In genomic region chrX:101347859-101348451, GRCh38 we compare ENCODE assay signal across 8 cellular contexts. TPM values are rescaled to one million over a fixed set of nuclear protein-coding genes. Genes with fewer than 3 reads are reported as not detected.
A peak's percentile ranks its signal among the peaks of the same experiment; 100 is the strongest.
DNase-seq lines count a peak whose midpoint lies in the region; ATAC-seq and TF ChIP-seq lines count a peak whose summit lies in the region.

No MANE protein-coding gene starts in this region.

- no peak overlapping the region for H2BK20ac ChIP-seq in H9 (ENCODE audit: low read depth, low read length, poor library complexity, severe bottlenecking)

- TF ChIP-seq POLR2A in esophagus muscularis mucosa (IDR thresholded peaks at IDR 0.05; ENCODE audit: low read depth), result no peak

- no peak overlapping the region for H2BK5ac ChIP-seq in H9 (ENCODE audit: insufficient read length, low read length)

- no peak overlapping the region for H2AK5ac ChIP-seq in H9 (ENCODE audit: insufficient read length, low read length)

- H3K27me3 ChIP-seq in DOHH2 (ENCODE audit: control insufficient read depth, low read length) (no peaks in the 10 kb centered on the region), H9 (ENCODE audit: insufficient read depth, low read length) (no peaks in the 10 kb centered on the region), esophagus muscularis mucosa (no peaks in the 10 kb centered on the region)

- peaks cover 3% of the 10 kb centered on the region for H3K23me2 ChIP-seq in H9 (ENCODE audit: insufficient read length, low read depth, low read length, poor library complexity, severe bottlenecking)

- H3F3A ChIP-seq in DOHH2 (ENCODE audit: control insufficient read depth, insufficient read depth), result peaks cover 7% of the 10 kb centered on the region

- H3K9me3 Mint-ChIP-seq in H9, result peaks cover 57 to 61% of the 10 kb centered on the region in 2 experiments
- H3K9me3 Mint-ChIP-seq in natural killer cell, result no peaks in the 10 kb centered on the region

- no peak overlapping the region for H2AFZ ChIP-seq in H9 (ENCODE audit: low read length)

- TF ChIP-seq EP300 in esophagus muscularis mucosa (IDR thresholded peaks at IDR 0.05), result no peak

- H3K27ac ChIP-seq in DOHH2 (ENCODE audit: low read depth, low read length) (peak overlapping the region; percentile 62), H9 (ENCODE audit: insufficient read length, low read depth, low read length) (no peak overlapping the region), esophagus muscularis mucosa (replicated peaks in 1 of 4) (peak overlapping the region; percentile 82 to 89 (median 84))

- no peak overlapping the region for H3T11ph ChIP-seq in H9 (ENCODE audit: low read length)

- no peak overlapping the region for H3K56ac ChIP-seq in H9 (ENCODE audit: insufficient read length, low read depth, low read length)

- H3K4me1 ChIP-seq in DOHH2 (ENCODE audit: control insufficient read depth, low read length) (peaks cover 18% of the 10 kb centered on the region), H9 (ENCODE audit: insufficient read depth, low read length) (no peaks in the 10 kb centered on the region), esophagus muscularis mucosa (peaks cover 7 to 18% (median 16%) of the 10 kb centered on the region in 4 donors)

- H3K4ac ChIP-seq in H9 (ENCODE audit: low read depth, low read length), result no peak overlapping the region

- H3K79me2 ChIP-seq in DOHH2 (ENCODE audit: control insufficient read depth, low read length) (peaks cover 44% of the 10 kb centered on the region), H9 (ENCODE audit: insufficient read depth, low read length) (peaks cover 10% of the 10 kb centered on the region; the same call in 1 of the 2 replicates)

- intact Hi-C loops in esophagus muscularis mucosa (cut with DNase I), result no loop called here
- intact Hi-C loops in natural killer cell (cut with micrococcal nuclease), result loop anchor here (2.0 kb wide), 1 partner anchor 43 kb away; the partner anchor contains the start of gene RPL36A

- H3K9ac ChIP-seq in H9 (ENCODE audit: extremely low read depth, insufficient read length, low read length), result peak overlapping the region; percentile 82

- H4K8ac ChIP-seq in H9 (replicated peaks; ENCODE audit: insufficient read length, low read depth, low read length), result no peak overlapping the region

- no peak for ATAC-seq in natural killer cell

- H3K9me2 ChIP-seq in DOHH2 (replicated peaks; ENCODE audit: control insufficient read depth, low read length), result no peaks in the 10 kb centered on the region

- no peak overlapping the region for H4K5ac ChIP-seq in H9 (ENCODE audit: insufficient read length, low read depth, low read length)

- peak overlapping the region; percentile 89 to 93 for H3K4me3 Mint-ChIP-seq in H9
- H3K4me3 Mint-ChIP-seq in natural killer cell, result peak overlapping the region; percentile 87

- H2BK120ac ChIP-seq in H9 (ENCODE audit: low read depth, low read length, poor library complexity, severe bottlenecking), result no peak overlapping the region

- peaks cover 13 to 37% (median 15%) of the 10 kb centered on the region in 3 experiments for H3K36me3 Mint-ChIP-seq in H9 (ENCODE audit: insufficient read depth in 1 of 3, low read depth in 3 of 3)
- no peaks in the 10 kb centered on the region for H3K36me3 Mint-ChIP-seq in natural killer cell

- H3K27ac Mint-ChIP-seq in H9 (peak overlapping the region in 1 of 3 experiments; percentile 91; a peak in 1 of 7 replicates), natural killer cell (peak overlapping the region; percentile 71 to 89)

- 0 out of 2 replicates have a peak, but pooled peaks cover 1% of the 10 kb centered on the region for H3K27me3 Mint-ChIP-seq in H9 (ENCODE audit: low read depth)
- H3K27me3 Mint-ChIP-seq in natural killer cell (ENCODE audit: low read depth in 2 of 2), result no peaks in the 10 kb centered on the region

- no peak overlapping the region for H2BK12ac ChIP-seq in H9 (ENCODE audit: insufficient read length, low read depth, low read length)

- DNase-seq in H9 (no peak), RPMI7951 (ENCODE audit: low read depth) (peak; percentile 0), esophagus muscularis mucosa (ENCODE audit: extremely low spot score) (no peak), natural killer cell (no peak), SKM-1 (lab: John Stamatoyannopoulos, UW; ENCODE audit: unreplicated experiment) (no peak), iPS-NIHi7 (ENCODE audit: extremely low spot score) (no peak)
- DNase-seq in activated CD4-positive, CD25-positive, alpha-beta regulatory T cell treated with anti-CD3 and anti-CD28 coated beads, Interleukin-2, amount 50 U/mL, for 72 hours, result no peak

- H3K4me3 ChIP-seq in DOHH2 (ENCODE audit: low read length) (peak overlapping the region; percentile 89), esophagus muscularis mucosa (peak overlapping the region; percentile 60 to 66 (median 65))

- no CpG with 5 or more reads among the region's 14 CpGs for WGBS in H9 (ENCODE audit: extremely low coverage, insufficient read length, low lambda C conversion rate)
- WGBS in esophagus muscularis mucosa, result 50% methylated on average over 14 of the region's 14 CpGs

- H2BK15ac ChIP-seq in H9 (ENCODE audit: low read depth, low read length), result no peak overlapping the region

- H3K9me3 ChIP-seq in DOHH2 (ENCODE audit: control insufficient read depth, insufficient read depth, low read length), result no peaks in the 10 kb centered on the region
- peaks cover 15% of the 10 kb centered on the region for H3K9me3 ChIP-seq in H9 (ENCODE audit: control insufficient read depth, low read depth, low read length)
- no peaks in the 10 kb centered on the region for H3K9me3 ChIP-seq in esophagus muscularis mucosa

- H3K18ac ChIP-seq in H9 (ENCODE audit: insufficient read length, low read depth, low read length), result no peak overlapping the region

- H3K36me3 ChIP-seq in DOHH2 (ENCODE audit: control insufficient read depth, low read length) (peaks cover 45% of the 10 kb centered on the region), esophagus muscularis mucosa (peaks cover 0 to 7% (median 0%) of the 10 kb centered on the region in 4 donors)

- H4K20me1 ChIP-seq in DOHH2 (ENCODE audit: control insufficient read depth, insufficient read depth, low read depth, low read length), result no peaks in the 10 kb centered on the region
- no peaks in the 10 kb centered on the region for H4K20me1 ChIP-seq in H9 (ENCODE audit: control insufficient read depth, insufficient read depth, insufficient read length)

- no peak overlapping the region for H3K23ac ChIP-seq in H9 (ENCODE audit: insufficient read length, low read depth, low read length)

- H3K4me1 Mint-ChIP-seq in H9, result peaks cover 5 to 11% of the 10 kb centered on the region in 2 experiments; a peak in 3 of 4 replicates
- peaks cover 0 to 10% of the 10 kb centered on the region in 2 donors for H3K4me1 Mint-ChIP-seq in natural killer cell

- peak overlapping the region; percentile 85 for H3K4me2 ChIP-seq in DOHH2 (ENCODE audit: low read length)
- peak overlapping the region; percentile 91 for H3K4me2 ChIP-seq in H9 (ENCODE audit: insufficient read depth, insufficient read length, low read length)

- H4K91ac ChIP-seq in H9 (ENCODE audit: insufficient read length, low read depth, low read length), result no peak overlapping the region

- H3K14ac ChIP-seq in H9 (ENCODE audit: insufficient read depth, low read length), result no peak overlapping the region

- TF ChIP-seq CTCF in DOHH2 (IDR thresholded peaks at IDR 0.05; ENCODE audit: low read depth, low read length, poor library complexity, severe bottlenecking), result no peak
- no peak for TF ChIP-seq CTCF in H9 (conservative IDR thresholded peaks at IDR 0.05)
- TF ChIP-seq CTCF in esophagus muscularis mucosa (IDR thresholded peaks at IDR 0.05), result no peak
- no peak for TF ChIP-seq CTCF in natural killer cell (IDR thresholded peaks at IDR 0.05)

- no peaks in the 10 kb centered on the region for H3K79me1 ChIP-seq in H9 (ENCODE audit: insufficient read depth, low read depth, low read length, poor library complexity, severe bottlenecking)

RNA-seq across cellular contexts. Expression of gene TIMM8A, which starts 0.6 kb away (rescaled TPM):
- 38.9 and 40.2 TPM in 2 replicates for total RNA-seq in H9 (2021)
- 6.5 and 8.1 TPM in 2 replicates for total RNA-seq in RPMI7951 (2014; rRNA removed; shearing (Covaris generic))
- total RNA-seq in esophagus muscularis mucosa, result 1 to 10 TPM; 3.0 to 4.8 (median 3.7) TPM
- 1 to 10 TPM; 6.0 to 7.4 (median 7.0) TPM for total RNA-seq in natural killer cell

RNA-seq across cellular contexts. Expression of gene BTK, which starts 38.0 kb away (rescaled TPM):
- total RNA-seq in H9 (2021), result 0.09 and 0.35 TPM in 2 replicates
- total RNA-seq in RPMI7951 (2014; rRNA removed; shearing (Covaris generic)), result not detected in 2 replicates
- total RNA-seq in esophagus muscularis mucosa, result 1 to 10 TPM; 2.5 to 5.3 (median 4.0) TPM
- total RNA-seq in natural killer cell, result 10 to 100 TPM in 1 of 3 donors, 1 to 10 TPM in 2; 4.4 to 48.2 (median 9.0) TPM

RNA-seq across cellular contexts. Expression of gene RPL36A, which starts 42.9 kb away (rescaled TPM):
- total RNA-seq in H9 (2021), result 411 and 428 TPM in 2 replicates
- total RNA-seq in RPMI7951 (2014; rRNA removed; shearing (Covaris generic)), result 306 and 329 TPM in 2 replicates
- total RNA-seq in esophagus muscularis mucosa, result 100 to 1,000 TPM; 280 to 704 (median 376) TPM
- 100 to 1,000 TPM in 1 of 3 donors, 10 to 100 TPM in 2; 88.0 to 108 (median 91.5) TPM for total RNA-seq in natural killer cell

RNA-seq across cellular contexts. Expression of gene TAF7L, which starts 56.8 kb away (rescaled TPM):
- total RNA-seq in H9 (2021) (not detected in 2 replicates), esophagus muscularis mucosa (under 1 TPM in 1 of 4 donors, not detected in 3; 0.13 TPM), natural killer cell (not detected)
- total RNA-seq in RPMI7951 (2014; rRNA removed; shearing (Covaris generic)), result 0.12 TPM in 1 of 2 replicates, not detected in the other

RNA-seq across cellular contexts. Expression of gene GLA, which starts 59.8 kb away (rescaled TPM):
- total RNA-seq in H9 (2021) (40.3 and 41.9 TPM in 2 replicates), esophagus muscularis mucosa (10 to 100 TPM in 3 of 4 donors, 1 to 10 TPM in 1; 8.7 to 17.7 (median 15.9) TPM), natural killer cell (10 to 100 TPM; 34.9 to 71.9 (median 47.9) TPM)
- 57.2 and 58.0 TPM in 2 replicates for total RNA-seq in RPMI7951 (2014; rRNA removed; shearing (Covaris generic))
